20 cellular contexts compared by ENCODE assay signal in the genomic region with DNA sequence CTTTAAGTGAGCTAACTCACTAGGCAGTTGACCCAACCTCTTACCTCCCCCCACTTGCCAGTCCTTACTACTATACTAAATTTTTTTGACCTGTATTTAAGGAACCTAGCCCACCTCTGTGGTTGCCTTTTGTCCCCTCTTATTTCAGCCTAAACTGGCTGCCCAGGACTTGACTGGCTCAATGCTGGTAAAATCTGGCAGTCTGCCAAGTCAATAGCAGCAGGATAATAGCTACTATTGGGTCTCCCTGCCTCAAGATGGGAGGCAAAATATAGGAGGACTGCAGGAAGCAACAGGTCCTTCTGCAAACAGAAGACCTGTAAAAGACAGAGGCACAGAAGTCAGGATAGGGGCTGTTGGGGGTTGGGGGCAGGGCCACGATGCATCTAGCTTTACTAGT.
"Had no signal": no experiment of that assay in that cellular context is flagged by ENCODE, and none has a peak within 500 bp of the region (broad histone marks: within the 10 kb centered on the region; RNA-seq: fewer than 3 reads in every experiment).

No MANE protein-coding gene starts in this region.

- H3K4me1 ChIP-seq: prostate gland, right atrium auricular region, tibial nerve had no signal

- H3K27ac ChIP-seq: prostate gland, right atrium auricular region, tibial nerve had no signal

- H3K9me3 ChIP-seq: mucosa of descending colon, prostate gland, right atrium auricular region, tibial nerve had no signal

- H3K36me3 ChIP-seq: prostate gland, right atrium auricular region, tibial nerve had no signal

- DNase-seq: activated CD4-positive, alpha-beta T cell treated with anti-CD3 and anti-CD28 coated beads, Interleukin-2, amount 10 ng/mL, durations not matched to agents 7 days and 5 days; activated CD8-positive, alpha-beta T cell treated with anti-CD3 and anti-CD28 coated beads, Interleukin-2, amount 10 ng/mL, durations not matched to agents 7 days and 5 days; activated naive CD4-positive, alpha-beta T cell treated with Interleukin-2 at 50 U/mL for 16 hours; activated naive CD8-positive, alpha-beta T cell treated with anti-CD3 and anti-CD28 coated beads, Interleukin-2, amount 10 ng/mL, durations not matched to agents 7 days and 5 days; activated T-cell treated with anti-CD3 and anti-CD28 coated beads, Interleukin-2, amount 50 U/mL, for 24 hours; central memory CD4-positive, alpha-beta T cell; foreskin melanocyte; glutamatergic neuron; hippocampal formation; left cardiac atrium; mesenchymal stem cell; mucosa of descending colon; naive B cell; stimulated activated CD4-positive, alpha-beta T cell treated with anti-CD3 and anti-CD28 coated beads, Interleukin-2, amount 100 ng/mL, for 24 hours; stimulated activated naive CD8-positive, alpha-beta T cell treated with anti-CD3 and anti-CD28 coated beads, Interleukin-15, Interleukin-2, amounts not matched to agents 100 U/mL and 50 U/mL, for 24 hours; substantia nigra had no signal

- ATAC-seq: activated CD4-positive, CD25-positive, alpha-beta regulatory T cell treated with anti-CD3 and anti-CD28 coated beads, Interleukin-2, amount 50 U/mL, for 24 hours; activated CD8-positive, alpha-beta T cell treated with anti-CD3 and anti-CD28 coated beads, Interleukin-2, amount 10 ng/mL, durations not matched to agents 7 days and 5 days; left cardiac atrium; mucosa of descending colon; stimulated activated naive CD8-positive, alpha-beta T cell treated with anti-CD3 and anti-CD28 coated beads, Interleukin-15, Interleukin-2, amounts not matched to agents 100 U/mL and 50 U/mL, for 24 hours had no signal

- H3K4me3 ChIP-seq: mucosa of descending colon, prostate gland, right atrium auricular region, tibial nerve had no signal

- H3K27me3 ChIP-seq: right atrium auricular region, tibial nerve had no signal
